In genomic region chr4:38210396-38211114, GRCh38 we compare ENCODE assay signal across 12 cellular contexts.
DNase-seq lines count a peak whose midpoint lies in the region; ATAC-seq, FAIRE-seq and TF ChIP-seq lines count a peak whose summit lies in the region.
"Had no signal": no experiment of that assay in that cellular context is flagged by ENCODE, and none has a peak within 500 bp of the region (broad histone marks: within the 10 kb centered on the region; RNA-seq: fewer than 3 reads in every experiment).

No MANE protein-coding gene starts in this region.

- no peak for TF ChIP-seq RAD21 in H1 (IDR thresholded peaks at IDR 0.05 in 1 of 2, conservative IDR thresholded peaks at IDR 0.05 in 1 of 2; ENCODE audit: low read depth in 2 of 2, low read length in 2 of 2)

- H3K56ac ChIP-seq in H1 (replicated peaks; ENCODE audit: insufficient read length, low read depth, low read length), result no peak overlapping the region

- H3K23ac ChIP-seq in H1 (ENCODE audit: insufficient read length), result no peak overlapping the region

- H2BK20ac ChIP-seq in H1 (ENCODE audit: low read length), result no peak overlapping the region

- peaks cover 0 to 5% (median 2%) of the 10 kb centered on the region in 4 experiments; a peak in 3 of 7 replicates for H3K4me1 ChIP-seq in H1 (replicated peaks in 1 of 4; ENCODE audit: control insufficient read depth in 3 of 4, insufficient read depth in 4 of 4, low read length in 3 of 4)
- H3K4me1 ChIP-seq in left lung, result peaks cover 11 to 21% of the 10 kb centered on the region in 2 donors
- H3K4me1 ChIP-seq in tibial artery, result peaks cover 6 to 32% (median 24%) of the 10 kb centered on the region in 4 donors
- H3K4me1 ChIP-seq in breast epithelium, result no peaks in the 10 kb centered on the region

- H3K27me3 ChIP-seq in MG63 (no peaks in the 10 kb centered on the region), H1 (replicated peaks in 1 of 4; ENCODE audit: control insufficient read depth in 3 of 4, extremely low read depth in 1 of 4, insufficient read depth in 3 of 4, low read length in 3 of 4) (no peaks in the 10 kb centered on the region), left lung (no peaks in the 10 kb centered on the region), tibial artery (no peaks in the 10 kb centered on the region), breast epithelium (no peaks in the 10 kb centered on the region)

- ATAC-seq in left lung, result peak; percentile 45
- no peak for ATAC-seq in stimulated activated naive CD8-positive, alpha-beta T cell treated with anti-CD3 and anti-CD28 coated beads, Interleukin-15, Interleukin-2, amounts not matched to agents 100 U/mL and 50 U/mL, for 24 hours

- H4K8ac ChIP-seq in H1 (ENCODE audit: extremely low read depth, insufficient read depth, low read length), result no peak overlapping the region

- no peak overlapping the region for H2BK12ac ChIP-seq in H1 (ENCODE audit: low read depth, low read length)

- H2AK5ac ChIP-seq in H1 (ENCODE audit: low read depth, low read length), result no peak overlapping the region

- H2BK15ac ChIP-seq in H1 (ENCODE audit: low read length), result no peak overlapping the region

- intact Hi-C loops in left lung (cut with DNase I) (no loop called here), tibial artery (cut with DNase I; ENCODE audit: low total_unique reads) (loop anchor here (2.0 kb wide), 1 partner anchor 20 kb away; no protein-coding TSS in a partner anchor), breast epithelium (cut with DNase I; ENCODE audit: low total_unique reads) (no loop called here)

- no peak overlapping the region for H3K14ac ChIP-seq in H1 (ENCODE audit: insufficient read length)

- no peak for TF ChIP-seq EP300 in H1 (IDR thresholded peaks at IDR 0.05; ENCODE audit: borderline replicate concordance in 1 of 2, low read depth in 2 of 2, low read length in 2 of 2)

- FAIRE-seq in H1 (lab: Jason Lieb, UNC), result peak; percentile 58

- no peaks in the 10 kb centered on the region for H3K79me2 ChIP-seq in H1 (ENCODE audit: control insufficient read depth in 1 of 2, insufficient read depth in 2 of 2, low read length in 2 of 2)

- no peak overlapping the region for H3K4me2 ChIP-seq in H1 (ENCODE audit: insufficient read depth in 1 of 2, low read depth in 2 of 2, low read length in 2 of 2)

- peaks cover 2% of the 10 kb centered on the region; the same call in 1 of the 2 replicates for H3K9me3 ChIP-seq in MG63
- no peaks in the 10 kb centered on the region for H3K9me3 ChIP-seq in H1 (ENCODE audit: insufficient read depth in 2 of 2, low read depth in 1 of 2, low read length in 1 of 2)
- peaks cover 0 to 8% of the 10 kb centered on the region in 2 donors for H3K9me3 ChIP-seq in left lung
- H3K9me3 ChIP-seq in tibial artery, result peaks cover 0 to 4% (median 0%) of the 10 kb centered on the region in 3 donors
- H3K9me3 ChIP-seq in breast epithelium, result no peaks in the 10 kb centered on the region

- 81% methylated on average over 11 of the region's 11 CpGs; no CpG with 5 or more reads in 1 of the 2 experiments for WGBS in H1 (ENCODE audit: extremely low coverage in 1 of 2, insufficient coverage in 1 of 2, insufficient read length in 1 of 2, insufficient replicate concordance in 2 of 2, low coverage in 1 of 2, low lambda C conversion rate in 2 of 2, missing lambda C conversion rate in 1 of 2), 2 experiments

- H3K4me3 ChIP-seq in MG63 (no peak overlapping the region), H1 (ENCODE audit: extremely low read depth in 1 of 4, insufficient read depth in 2 of 4, low read depth in 3 of 4, low read length in 4 of 4) (no peak overlapping the region), left lung (no peak overlapping the region), tibial artery (no peak overlapping the region), breast epithelium (no peak overlapping the region)

- H4K5ac ChIP-seq in H1 (ENCODE audit: insufficient read length, low read depth, low read length), result peak overlapping the region; percentile 15

- H3K4ac ChIP-seq in H1 (replicated peaks; ENCODE audit: insufficient read length, low read depth, low read length), result peak overlapping the region; percentile 53

- no peaks in the 10 kb centered on the region for H3K36me3 ChIP-seq in MG63
- H3K36me3 ChIP-seq in H1 (ENCODE audit: control insufficient read depth in 2 of 4, insufficient read depth in 4 of 4, low read length in 3 of 4), result no peaks in the 10 kb centered on the region
- no peaks in the 10 kb centered on the region for H3K36me3 ChIP-seq in left lung
- H3K36me3 ChIP-seq in tibial artery, result no peaks in the 10 kb centered on the region
- H3K36me3 ChIP-seq in breast epithelium, result no peaks in the 10 kb centered on the region

- POLR2A ChIA-PET in H1 (lab: Charles Lee; ENCODE audit: partially characterized antibody), result no interaction called here

- no peak for TF ChIP-seq POLR2A in H1 (IDR thresholded peaks at IDR 0.05; ENCODE audit: control extremely low read depth in 1 of 2, low read depth in 2 of 2, low read length in 2 of 2)
- TF ChIP-seq POLR2A in breast epithelium (IDR thresholded peaks at IDR 0.05), result no peak

- no peaks in the 10 kb centered on the region for H3K79me1 ChIP-seq in H1 (ENCODE audit: low read depth, low read length)

- no peak overlapping the region for H2BK5ac ChIP-seq in H1 (ENCODE audit: low read depth, low read length)

- CTCF ChIA-PET in H1 (lab: Charles Lee; ENCODE audit: partially characterized antibody), result interaction anchor here (1.3 kb wide), 1 partner anchor 11 kb away, joined by 5 read pairs; no protein-coding TSS in a partner anchor

- peak overlapping the region in 1 of 4 experiments; percentile 9; a peak in 2 of 7 replicates for H3K9ac ChIP-seq in H1 (replicated peaks in 1 of 4; ENCODE audit: extremely low read depth in 1 of 4, low read depth in 3 of 4, low read length in 3 of 4)

- H3K18ac ChIP-seq in H1 (ENCODE audit: extremely low read depth, low read length), result no peak overlapping the region

- H3K27ac ChIP-seq in H1 (ENCODE audit: low read depth, low read length) (no peak overlapping the region), left lung (peak overlapping the region; percentile 19 to 38), tibial artery (peak overlapping the region; percentile 71 to 77), breast epithelium (peak overlapping the region in 1 of 2 donors; percentile 49)

- no peak overlapping the region for H2BK120ac ChIP-seq in H1 (replicated peaks; ENCODE audit: low read depth, low read length)

- DNase-seq in MG63 (peak; percentile 75), H1 (ENCODE audit: low read depth in 1 of 2, low spot score in 2 of 2) (no peak), left lung (no peak), tibial artery (peak in 1 of 2 donors; percentile 68), hippocampal formation (lab: John Stamatoyannopoulos, UW) (no peak), breast epithelium (ENCODE audit: low spot score in 2 of 2) (no peak)
- DNase-seq in stimulated activated naive CD8-positive, alpha-beta T cell treated with anti-CD3 and anti-CD28 coated beads, Interleukin-15, Interleukin-2, amounts not matched to agents 100 U/mL and 50 U/mL, for 24 hours, result no peak
- DNase-seq: activated CD4-positive, alpha-beta T cell treated with anti-CD3 and anti-CD28 coated beads, Interleukin-2, amount 50 U/mL, for 4 hours; caudate nucleus; CD8-positive, alpha-beta memory T cell; NCI-H526 treated with DMSO at 0.1 percent for 48 hours; T-helper 2 cell had no signal

- no peak for TF ChIP-seq CTCF in H1 (IDR thresholded peaks at IDR 0.05; ENCODE audit: control extremely low read depth in 1 of 3, insufficient read depth in 1 of 3, low read depth in 1 of 3, low read length in 3 of 3)
- TF ChIP-seq CTCF in left lung (IDR thresholded peaks at IDR 0.05), result no peak
- TF ChIP-seq CTCF in tibial artery (IDR thresholded peaks at IDR 0.05), result no peak
- no peak for TF ChIP-seq CTCF in breast epithelium (IDR thresholded peaks at IDR 0.05)

- peaks cover 2% of the 10 kb centered on the region; the same call in 1 of the 2 replicates for H3K23me2 ChIP-seq in H1 (ENCODE audit: low read depth, low read length)

- no peak overlapping the region for H4K91ac ChIP-seq in H1 (replicated peaks; ENCODE audit: insufficient read length, low read length)

- no peaks in the 10 kb centered on the region for H4K20me1 ChIP-seq in H1 (replicated peaks in 1 of 2; ENCODE audit: control insufficient read depth in 1 of 2, insufficient read depth in 2 of 2, low read length in 2 of 2)

- peak overlapping the region; percentile 1; the same call in 1 of the 2 replicates for H2AFZ ChIP-seq in H1 (ENCODE audit: low read length)

TF ChIP-seq in H1, 55 proteins besides CTCF, POLR2A, EP300 and RAD21:
- TF ChIP-seq SIRT6 (IDR thresholded peaks at IDR 0.05; ENCODE audit: low read length) (no peak), TEAD4 (IDR thresholded peaks at IDR 0.05; ENCODE audit: low read depth, low read length) (0 out of 2 replicates have a peak, but pooled peaks have one; percentile 22)
